Comparison of ENCODE assay signal across 15 cellular contexts in genomic region chr6:43016166-43016915, GRCh38. TPM values are rescaled to one million over a fixed set of nuclear protein-coding genes. Genes with fewer than 3 reads are reported as not detected.
DNase-seq lines count a peak whose midpoint lies in the region; ATAC-seq and TF ChIP-seq lines count a peak whose summit lies in the region.
"Had no signal": no experiment of that assay in that cellular context is flagged by ENCODE, and none has a peak within 500 bp of the region (broad histone marks: within the 10 kb centered on the region; RNA-seq: fewer than 3 reads in every experiment).

No MANE protein-coding gene starts in this region.

- no peak for ATAC-seq in CD4-positive, CD25-positive, alpha-beta regulatory T cell (ENCODE audit: low read depth in 2 of 2)
- no peak for ATAC-seq in GM21526 (IDR thresholded peaks at IDR 0.05; ENCODE audit: low FRiP score, unreplicated experiment)
- ATAC-seq: activated CD8-positive, alpha-beta memory T cell treated with anti-CD3 and anti-CD28 coated beads, Interleukin-2, amount 10 ng/mL, durations not matched to agents 7 days and 5 days; sciatic nerve had no signal

- peaks cover 16% of the 10 kb centered on the region for H3K36me3 Mint-ChIP-seq in CD4-positive, CD25-positive, alpha-beta regulatory T cell
- H3K36me3 Mint-ChIP-seq in neural crest cell (ENCODE audit: low read depth) = peaks cover 4% of the 10 kb centered on the region

- H3K4me3 Mint-ChIP-seq in CD4-positive, CD25-positive, alpha-beta regulatory T cell = peak overlapping the region in 3 of 4 donors; percentile 75 to 98 (median 78)
- H3K4me3 Mint-ChIP-seq in neural crest cell = peak overlapping the region; percentile 84
- H3K4me3 Mint-ChIP-seq: activated CD8-positive, alpha-beta memory T cell treated with anti-CD3 and anti-CD28 coated beads, Interleukin-2, amount 10 ng/mL, durations not matched to agents 7 days and 5 days had no signal

- H3K4me3 ChIP-seq in CD4-positive, CD25-positive, alpha-beta regulatory T cell (ENCODE audit: low read depth, low read length) = no peak overlapping the region
- H3K4me3 ChIP-seq in Loucy (ENCODE audit: low read length, poor library complexity, severe bottlenecking) (peak overlapping the region; percentile 35), coronary artery (peak overlapping the region; percentile 48)

- H4K20me1 ChIP-seq in Loucy (ENCODE audit: insufficient read depth, low read length, poor library complexity, severe bottlenecking) = no peaks in the 10 kb centered on the region

- peak overlapping the region; percentile 32 for H3K9ac ChIP-seq in Loucy (ENCODE audit: low read depth, low read length, poor library complexity, severe bottlenecking)

- no peaks in the 10 kb centered on the region for H3K9me3 Mint-ChIP-seq in CD4-positive, CD25-positive, alpha-beta regulatory T cell
- H3K9me3 Mint-ChIP-seq in neural crest cell = no peaks in the 10 kb centered on the region

- H3K4me1 ChIP-seq in CD4-positive, CD25-positive, alpha-beta regulatory T cell (ENCODE audit: control insufficient read depth, insufficient read depth, low read length, poor library complexity, severe bottlenecking) = peaks cover 49% of the 10 kb centered on the region
- peaks cover 42% of the 10 kb centered on the region for H3K4me1 ChIP-seq in Loucy (ENCODE audit: insufficient read depth, low read length, poor library complexity, severe bottlenecking)

- H3K79me2 ChIP-seq in Loucy (ENCODE audit: insufficient read depth, low read length) = peaks cover 62% of the 10 kb centered on the region

- H3K36me3 ChIP-seq in CD4-positive, CD25-positive, alpha-beta regulatory T cell (ENCODE audit: control insufficient read depth, insufficient read depth, low read length) = peaks cover 34% of the 10 kb centered on the region
- H3K36me3 ChIP-seq in Loucy (ENCODE audit: insufficient read depth, low read length) = peaks cover 19% of the 10 kb centered on the region; the same call in 1 of the 2 replicates

- H3K9me2 ChIP-seq in Loucy (replicated peaks; ENCODE audit: low read depth, low read length) = no peaks in the 10 kb centered on the region

- H3K27me3 Mint-ChIP-seq in CD4-positive, CD25-positive, alpha-beta regulatory T cell = no peaks in the 10 kb centered on the region
- H3K27me3 Mint-ChIP-seq in neural crest cell (ENCODE audit: low read depth) = no peaks in the 10 kb centered on the region
- H3K27me3 Mint-ChIP-seq: activated CD8-positive, alpha-beta memory T cell treated with anti-CD3 and anti-CD28 coated beads, Interleukin-2, amount 10 ng/mL, durations not matched to agents 7 days and 5 days had no signal

- H3K9me3 ChIP-seq in CD4-positive, CD25-positive, alpha-beta regulatory T cell (ENCODE audit: control insufficient read depth in 2 of 2, low read length in 2 of 2) = no peaks in the 10 kb centered on the region
- H3K9me3 ChIP-seq in Loucy (ENCODE audit: insufficient read depth, low read depth, low read length) = no peaks in the 10 kb centered on the region

- peaks cover 0 to 83% (median 37%) of the 10 kb centered on the region in 4 donors for H3K4me1 Mint-ChIP-seq in CD4-positive, CD25-positive, alpha-beta regulatory T cell
- peaks cover 30% of the 10 kb centered on the region for H3K4me1 Mint-ChIP-seq in neural crest cell

- H3K27me3 ChIP-seq in CD4-positive, CD25-positive, alpha-beta regulatory T cell (ENCODE audit: control insufficient read depth, insufficient read depth, low read length) = no peaks in the 10 kb centered on the region
- no peaks in the 10 kb centered on the region for H3K27me3 ChIP-seq in Loucy (ENCODE audit: insufficient read depth, low read length, poor library complexity, severe bottlenecking)

- no peak overlapping the region for H2AFZ ChIP-seq in Loucy (ENCODE audit: low read length)

- H3K27ac Mint-ChIP-seq in CD4-positive, CD25-positive, alpha-beta regulatory T cell = peak overlapping the region in 2 of 3 donors; percentile 46 to 86
- H3K27ac Mint-ChIP-seq in neural crest cell (ENCODE audit: unreplicated experiment) = peak overlapping the region; percentile 52

- no peaks in the 10 kb centered on the region for H3F3A ChIP-seq in Loucy (ENCODE audit: low read depth)

- H3K4me2 ChIP-seq in Loucy (ENCODE audit: low read depth, low read length, poor library complexity, severe bottlenecking) = peak overlapping the region; percentile 56

- H3K27ac ChIP-seq in CD4-positive, CD25-positive, alpha-beta regulatory T cell (ENCODE audit: insufficient read depth, low read length, poor library complexity, severe bottlenecking) = peak overlapping the region; percentile 2
- H3K27ac ChIP-seq in coronary artery = peak overlapping the region in 1 of 2 donors; percentile 53

- TF ChIP-seq CTCF in Loucy (conservative IDR thresholded peaks at IDR 0.05; ENCODE audit: low read length) = no peak
- TF ChIP-seq CTCF in coronary artery (IDR thresholded peaks at IDR 0.05) = no peak
- TF ChIP-seq CTCF in neural crest cell (conservative IDR thresholded peaks at IDR 0.05) = no peak

- DNase-seq in CD4-positive, CD25-positive, alpha-beta regulatory T cell = no peak
- DNase-seq in coronary artery (ENCODE audit: low spot score) (no peak), neural crest cell (ENCODE audit: low read depth, low spot score) (no peak), NCI-H2196 (lab: John Stamatoyannopoulos, UW; ENCODE audit: unreplicated experiment) (no peak), LoVo (ENCODE audit: low spot score) (no peak), cerebellar cortex (ENCODE audit: low spot score) (no peak)
- DNase-seq: activated CD8-positive, alpha-beta memory T cell treated with anti-CD3 and anti-CD28 coated beads, Interleukin-2, amount 10 ng/mL, durations not matched to agents 7 days and 5 days; DMS153; effector memory CD4-positive, alpha-beta T cell; GOT3; islet precursor cell; NCI-H1436 treated with DMSO at 0.1 percent for 48 hours had no signal

RNA-seq across cellular contexts. Expression of gene KLHDC3, which starts 2.3 kb away (rescaled TPM):
- total RNA-seq in CD4-positive, CD25-positive, alpha-beta regulatory T cell = 38.6 TPM
- 100 to 1,000 TPM; 119 to 130 (median 126) TPM for polyA plus RNA-seq in CD4-positive, CD25-positive, alpha-beta regulatory T cell
- total RNA-seq in neural crest cell = 105 and 109 TPM in 2 replicates

RNA-seq across cellular contexts. Expression of gene MEA1, which starts 2.6 kb away (rescaled TPM):
- 27.6 TPM for total RNA-seq in CD4-positive, CD25-positive, alpha-beta regulatory T cell
- polyA plus RNA-seq in CD4-positive, CD25-positive, alpha-beta regulatory T cell = 100 to 1,000 TPM in 1 of 4 donors, 10 to 100 TPM in 3; 71.5 to 121 (median 79.3) TPM
- 94.7 and 102 TPM in 2 replicates for total RNA-seq in neural crest cell

RNA-seq across cellular contexts. Expression of gene RRP36, which starts 5.1 kb away (rescaled TPM):
- 33.3 TPM for total RNA-seq in CD4-positive, CD25-positive, alpha-beta regulatory T cell
- polyA plus RNA-seq in CD4-positive, CD25-positive, alpha-beta regulatory T cell = 10 to 100 TPM; 61.9 to 82.2 (median 71.6) TPM
- total RNA-seq in neural crest cell = 89.1 and 93.4 TPM in 2 replicates

RNA-seq across cellular contexts. Expression of gene PPP2R5D, which starts 32.0 kb away (rescaled TPM):
- 35.4 TPM for total RNA-seq in CD4-positive, CD25-positive, alpha-beta regulatory T cell
- 10 to 100 TPM; 23.0 to 27.3 (median 25.4) TPM for polyA plus RNA-seq in CD4-positive, CD25-positive, alpha-beta regulatory T cell
- 67.5 and 67.6 TPM in 2 replicates for total RNA-seq in neural crest cell

RNA-seq across cellular contexts. Expression of gene CUL7, which starts 37.3 kb away (rescaled TPM):
- 7.7 TPM for total RNA-seq in CD4-positive, CD25-positive, alpha-beta regulatory T cell
- 1 to 10 TPM; 2.1 to 3.5 (median 2.4) TPM for polyA plus RNA-seq in CD4-positive, CD25-positive, alpha-beta regulatory T cell
- 40.6 and 42.9 TPM in 2 replicates for total RNA-seq in neural crest cell
